ENCODE assay signal across 8 cellular contexts in genomic region chr7:117791877-117792780, GRCh38.
DNase-seq lines count a peak whose midpoint lies in the region; ATAC-seq lines count a peak whose summit lies in the region.

No MANE protein-coding gene starts in this region.

- DNase-seq in GF-D8 (lab: John Stamatoyannopoulos, UW) (peak; percentile 84), globus pallidus (ENCODE audit: low spot score) (peak; percentile 66), COLO829 (ENCODE audit: low spot score) (no peak), DMS79 (lab: John Stamatoyannopoulos, UW) (no peak), NCI-H748 (lab: John Stamatoyannopoulos, UW; ENCODE audit: unreplicated experiment) (no peak), NCI-H345 (lab: John Stamatoyannopoulos, UW) (no peak)

- ATAC-seq in GM21367 (IDR thresholded peaks at IDR 0.05; ENCODE audit: unreplicated experiment): peak; percentile 73
- ATAC-seq in HG03460 (IDR thresholded peaks at IDR 0.05; ENCODE audit: unreplicated experiment): peak; percentile 72

Comparison
In these comparisons a context has a peak if more than half of its experiments do, and no peak if none do; other contexts are left out.
1. DNase-seq: peak in GF-D8 (single experiment) and globus pallidus (single experiment); none in COLO829 (single experiment), DMS79 (single experiment), NCI-H748 (single experiment) and NCI-H345 (single experiment).